ENCODE assay signal across 16 cellular contexts in the genomic region with DNA sequence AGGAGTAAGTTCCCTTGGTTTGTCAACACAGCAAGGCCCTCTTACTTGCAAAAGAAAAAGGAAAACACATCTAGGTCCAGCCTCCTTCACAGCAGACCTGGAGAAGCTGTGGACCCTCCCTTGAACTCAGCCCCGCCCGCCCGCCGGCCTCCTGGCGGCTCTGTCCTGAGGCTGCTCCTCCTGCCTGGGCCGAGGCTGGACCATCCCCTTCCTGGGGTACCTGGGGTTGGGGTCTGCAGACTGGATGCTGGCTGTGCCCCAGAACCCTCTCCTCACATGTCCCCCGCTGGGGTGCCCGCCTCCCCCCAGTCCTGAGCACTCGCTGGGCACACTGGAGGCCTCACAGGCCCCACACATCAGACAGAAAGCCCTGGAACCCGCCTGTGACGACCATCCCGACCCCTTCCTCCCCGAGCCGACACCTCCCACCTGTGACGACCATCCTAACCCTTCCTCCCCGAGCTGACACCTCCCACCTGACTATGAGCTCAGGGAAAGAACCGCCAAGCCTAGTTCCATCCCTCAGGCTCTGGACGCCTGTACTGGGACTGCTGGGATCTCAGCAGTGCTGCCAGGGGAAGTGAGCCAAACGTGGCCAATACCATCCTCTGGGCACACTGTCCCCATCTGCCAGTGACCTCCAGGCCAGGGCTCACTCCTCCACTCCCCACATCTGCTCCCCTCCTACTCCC.
DNase-seq lines count a peak whose midpoint lies in the region; ATAC-seq and TF ChIP-seq lines count a peak whose summit lies in the region.
"Had no signal": no experiment of that assay in that cellular context is flagged by ENCODE, and none has a peak within 500 bp of the region (broad histone marks: within the 10 kb centered on the region; RNA-seq: fewer than 3 reads in every experiment).

No MANE protein-coding gene starts in this region.

- TF ChIP-seq CTCF in GM13977 (IDR thresholded peaks at IDR 0.05; ENCODE audit: extremely low read depth, insufficient read depth, missing control alignments), result no peak
- no peak for TF ChIP-seq CTCF in HEK293 (tag by site-specific recombination; IDR thresholded peaks at IDR 0.05)

- H3K27me3 Mint-ChIP-seq in central memory CD8-positive, alpha-beta T cell, result no peaks in the 10 kb centered on the region
- H3K27me3 Mint-ChIP-seq: CD8-positive, alpha-beta memory T cell had no signal

- no peaks in the 10 kb centered on the region for H3K9me3 ChIP-seq in HEK293 (ENCODE audit: control insufficient read depth, insufficient read depth, low read depth, low read length)
- H3K9me3 ChIP-seq: A549, BE2C, Caco-2, HAP-1 had no signal

- DNase-seq in GM13977 (ENCODE audit: low spot score), result peak; percentile 29
- no peak for DNase-seq in central memory CD8-positive, alpha-beta T cell (ENCODE audit: low spot score in 2 of 2)
- DNase-seq in stimulated activated effector memory CD8-positive, alpha-beta T cell treated with anti-CD3 and anti-CD28 coated beads, Interleukin-12 subunit alpha, Interleukin-12 subunit beta, amount 100 ng/mL, for 72 hours (ENCODE audit: low spot score in 2 of 2), result no peak
- no peak for DNase-seq in NCI-H1092 (lab: John Stamatoyannopoulos, UW)
- DNase-seq in NCI-H146 treated with DMSO at 0.1 percent for 48 hours (lab: John Stamatoyannopoulos, UW; ENCODE audit: unreplicated experiment), result no peak
- DNase-seq: BE2C; Caco-2; CD8-positive, alpha-beta memory T cell; GOT3; HFFc6 had no signal

- H3K27ac ChIP-seq in HEK293 (ENCODE audit: extremely low read depth, low read depth, low read length), result no peak overlapping the region
- H3K27ac ChIP-seq: A549 had no signal

- CTCF ChIA-PET in HEK293 (lab: Yijun Ruan, JAX), result interaction anchor here (0.6 kb wide), 1 partner anchor 390 kb away, joined by 3 read pairs; no protein-coding TSS in a partner anchor

- POLR2A ChIA-PET in HEK293 (lab: Yijun Ruan, JAX), result interaction anchor here (0.7 to 2.0 kb wide), 2 partner anchors 10 to 11 kb away, joined by 3 to 6 read pairs; a partner anchor contains a TSS

- peaks cover 10% of the 10 kb centered on the region for H3K4me1 Mint-ChIP-seq in central memory CD8-positive, alpha-beta T cell
- peaks cover 16% of the 10 kb centered on the region for H3K4me1 Mint-ChIP-seq in stimulated activated effector memory CD8-positive, alpha-beta T cell treated with anti-CD3 and anti-CD28 coated beads, Interleukin-12 subunit alpha, Interleukin-12 subunit beta, amount 100 ng/mL, for 72 hours
- H3K4me1 Mint-ChIP-seq: CD14-positive monocyte had no signal

- peak overlapping the region; percentile 34 for H3K4me3 Mint-ChIP-seq in central memory CD8-positive, alpha-beta T cell
- H3K4me3 Mint-ChIP-seq in stimulated activated effector memory CD8-positive, alpha-beta T cell treated with anti-CD3 and anti-CD28 coated beads, Interleukin-12 subunit alpha, Interleukin-12 subunit beta, amount 100 ng/mL, for 72 hours, result no peak overlapping the region
- H3K4me3 Mint-ChIP-seq: CD14-positive monocyte; CD8-positive, alpha-beta memory T cell; HFFc6 had no signal

- peak overlapping the region; percentile 46 for H3K27ac Mint-ChIP-seq in central memory CD8-positive, alpha-beta T cell (ENCODE audit: low read depth)
- H3K27ac Mint-ChIP-seq in stimulated activated effector memory CD8-positive, alpha-beta T cell treated with anti-CD3 and anti-CD28 coated beads, Interleukin-12 subunit alpha, Interleukin-12 subunit beta, amount 100 ng/mL, for 72 hours, result peak overlapping the region; percentile 56
- H3K27ac Mint-ChIP-seq: HFFc6 had no signal

- in situ Hi-C loops in GM13977 (cut with MboI; ENCODE audit: low pct_unique_long_range_greater_than_20kb, low sequenced_read_pairs, unreplicated experiment), result no loop called here

- H3K4me1 ChIP-seq in HEK293 (ENCODE audit: control insufficient read depth, insufficient read depth, low read length), result no peaks in the 10 kb centered on the region
- H3K4me1 ChIP-seq: A549, BE2C, HAP-1 had no signal

- no peak overlapping the region for H3K4me3 ChIP-seq in HEK293 (ENCODE audit: low read depth, low read length)
- H3K4me3 ChIP-seq: A549, HAP-1 had no signal

- no peaks in the 10 kb centered on the region for H3K9me3 Mint-ChIP-seq in central memory CD8-positive, alpha-beta T cell
- H3K9me3 Mint-ChIP-seq in stimulated activated effector memory CD8-positive, alpha-beta T cell treated with anti-CD3 and anti-CD28 coated beads, Interleukin-12 subunit alpha, Interleukin-12 subunit beta, amount 100 ng/mL, for 72 hours, result no peaks in the 10 kb centered on the region
- H3K9me3 Mint-ChIP-seq: CD14-positive monocyte; CD8-positive, alpha-beta memory T cell; HFFc6 had no signal

- H3K36me3 Mint-ChIP-seq in central memory CD8-positive, alpha-beta T cell (ENCODE audit: insufficient read depth), result peaks cover 27% of the 10 kb centered on the region
- peaks cover 25% of the 10 kb centered on the region for H3K36me3 Mint-ChIP-seq in stimulated activated effector memory CD8-positive, alpha-beta T cell treated with anti-CD3 and anti-CD28 coated beads, Interleukin-12 subunit alpha, Interleukin-12 subunit beta, amount 100 ng/mL, for 72 hours

- no peak for ATAC-seq in central memory CD8-positive, alpha-beta T cell (replicated peaks; ENCODE audit: extremely low read depth, poor library complexity, severe bottlenecking)
- ATAC-seq in stimulated activated effector memory CD8-positive, alpha-beta T cell treated with anti-CD3 and anti-CD28 coated beads, Interleukin-12 subunit alpha, Interleukin-12 subunit beta, amount 100 ng/mL, for 72 hours, result no peak
- ATAC-seq in HG03097 (IDR thresholded peaks at IDR 0.05; ENCODE audit: low FRiP score, unreplicated experiment), result no peak
- ATAC-seq: A549, HepG2 had no signal

- H3K36me3 ChIP-seq in HEK293 (ENCODE audit: control insufficient read depth in 2 of 2, insufficient read depth in 1 of 2, low read length in 2 of 2), result peaks cover 0 to 65% of the 10 kb centered on the region in 2 experiments; a peak in 2 of 3 replicates

TF ChIP-seq in HEK293, 187 proteins besides CTCF, POLR2A, EP300 and RAD21:
- TF ChIP-seq KLF1 (tag by site-specific recombination; IDR thresholded peaks at IDR 0.05) (0 out of 2 replicates have a peak, but pooled peaks have one; percentile 20), GLIS1 (tag by site-specific recombination; IDR thresholded peaks at IDR 0.05) (no peak)
